ENCODE assay signal across 8 cellular contexts in genomic region chr19:46716013-46716671, GRCh38. TPM values are rescaled to one million over a fixed set of nuclear protein-coding genes. Genes with fewer than 3 reads are reported as not detected.
A peak's percentile ranks its signal among the peaks of the same experiment; 100 is the strongest.
DNase-seq lines count a peak whose midpoint lies in the region; ATAC-seq and TF ChIP-seq lines count a peak whose summit lies in the region.

No MANE protein-coding gene starts in this region.

- no peaks in the 10 kb centered on the region for H3K9me3 ChIP-seq in esophagus muscularis mucosa

- H3K4me3 Mint-ChIP-seq in T-cell (peak overlapping the region; percentile 90 to 98 (median 94)), osteocyte (ENCODE audit: unreplicated experiment) (peak overlapping the region; percentile 93)

- peaks cover 28 to 57% (median 47%) of the 10 kb centered on the region in 4 donors for H3K4me1 ChIP-seq in esophagus muscularis mucosa

- DNase-seq in NCI-H1436 (lab: John Stamatoyannopoulos, UW) (peak; percentile 12), NCI-H1436 treated with DMSO at 0.1 percent for 48 hours (lab: John Stamatoyannopoulos, UW) (no peak), T-cell (no peak), esophagus muscularis mucosa (ENCODE audit: extremely low spot score) (no peak), osteocyte (ENCODE audit: extremely low spot score, unreplicated experiment) (no peak), NCI-H128 (lab: John Stamatoyannopoulos, UW; ENCODE audit: unreplicated experiment) (no peak)

- H3K27me3 Mint-ChIP-seq in T-cell (no peaks in the 10 kb centered on the region), osteocyte (ENCODE audit: unreplicated experiment) (no peaks in the 10 kb centered on the region)

- H3K27ac Mint-ChIP-seq in T-cell (peak overlapping the region; percentile 98), osteocyte (ENCODE audit: unreplicated experiment) (peak overlapping the region; percentile 93)

- TF ChIP-seq CTCF in esophagus muscularis mucosa (IDR thresholded peaks at IDR 0.05) (no peak), osteocyte (IDR thresholded peaks at IDR 0.05) (peak; percentile 31)

- peaks cover 4% of the 10 kb centered on the region for H3K36me3 Mint-ChIP-seq in T-cell
- H3K36me3 Mint-ChIP-seq in osteocyte (ENCODE audit: unreplicated experiment), result peaks cover 4% of the 10 kb centered on the region

- peak overlapping the region; percentile 67 to 95 (median 76) for H3K4me3 ChIP-seq in esophagus muscularis mucosa

- intact Hi-C loops in esophagus muscularis mucosa (cut with DNase I), result no loop called here

- CTCF ChIA-PET in T-cell (lab: Charles Lee), result interaction anchor here (0.6 to 4.7 kb wide), 3 partner anchors 13 to 745 kb away, joined by 3 to 19 read pairs (median 4); no protein-coding TSS in a partner anchor

- no peak for TF ChIP-seq EP300 in esophagus muscularis mucosa (IDR thresholded peaks at IDR 0.05)

- WGBS in esophagus muscularis mucosa, result under 1% methylated on average over 22 of the region's 42 CpGs

- H3K27me3 ChIP-seq in esophagus muscularis mucosa, result no peaks in the 10 kb centered on the region

- ATAC-seq in T-cell (replicated peaks in 1 of 4) (no peak), GM19455 (IDR thresholded peaks at IDR 0.05; ENCODE audit: unreplicated experiment) (no peak), GM21723 (IDR thresholded peaks at IDR 0.05; ENCODE audit: unreplicated experiment) (no peak)

- POLR2A ChIA-PET in T-cell (lab: Charles Lee), result no interaction called here

- TF ChIP-seq POLR2A in esophagus muscularis mucosa (IDR thresholded peaks at IDR 0.05; ENCODE audit: low read depth), result no peak

- H3K9me3 Mint-ChIP-seq in T-cell (no peaks in the 10 kb centered on the region), osteocyte (ENCODE audit: unreplicated experiment) (no peaks in the 10 kb centered on the region)

- H3K27ac ChIP-seq in esophagus muscularis mucosa (replicated peaks in 1 of 4), result peak overlapping the region; percentile 85 to 93 (median 88)

- H3K36me3 ChIP-seq in esophagus muscularis mucosa, result peaks cover 9 to 25% (median 21%) of the 10 kb centered on the region in 4 donors

- H3K4me1 Mint-ChIP-seq in T-cell (peaks cover 44 to 58% (median 52%) of the 10 kb centered on the region in 3 donors), osteocyte (ENCODE audit: unreplicated experiment) (peaks cover 30% of the 10 kb centered on the region)

RNA-seq across cellular contexts. Expression of gene PRKD2, which starts 0.8 kb away (rescaled TPM):
- total RNA-seq in T-cell, result 100 to 1,000 TPM; 121 to 145 (median 138) TPM
- total RNA-seq in esophagus muscularis mucosa, result 10 to 100 TPM; 12.8 to 33.3 (median 22.4) TPM
- 41.9 and 43.9 TPM in 2 replicates for total RNA-seq in osteocyte

RNA-seq across cellular contexts. Expression of gene FKRP, which starts 29.7 kb away (rescaled TPM):
- total RNA-seq in T-cell (10 to 100 TPM; 17.8 to 35.3 (median 23.6) TPM), esophagus muscularis mucosa (10 to 100 TPM; 22.4 to 30.3 (median 26.5) TPM), osteocyte (34.0 and 37.7 TPM in 2 replicates)

RNA-seq across cellular contexts. Expression of gene STRN4, which starts 30.1 kb away (rescaled TPM):
- total RNA-seq in T-cell (100 to 1,000 TPM in 3 of 5 donors, 10 to 100 TPM in 2; 85.2 to 123 (median 101) TPM), esophagus muscularis mucosa (100 to 1,000 TPM in 2 of 4 donors, 10 to 100 TPM in 2; 85.2 to 119 (median 101) TPM), osteocyte (87.1 and 93.5 TPM in 2 replicates)

RNA-seq across cellular contexts. Expression of gene DACT3, which starts 55.2 kb away (rescaled TPM):
- total RNA-seq in T-cell (under 1 TPM; 0.15 to 0.56 (median 0.37) TPM), esophagus muscularis mucosa (100 to 1,000 TPM in 1 of 4 donors, 10 to 100 TPM in 3; 46.7 to 119 (median 65.1) TPM), osteocyte (11.2 and 11.5 TPM in 2 replicates)
